In genomic region chr17:47959825-47960655, GRCh38 we compare ENCODE assay signal across 23 cellular contexts. TPM values are rescaled to one million over a fixed set of nuclear protein-coding genes. Genes with fewer than 3 reads are reported as not detected.
A peak's percentile ranks its signal among the peaks of the same experiment; 100 is the strongest.
DNase-seq lines count a peak whose midpoint lies in the region; ATAC-seq and TF ChIP-seq lines count a peak whose summit lies in the region.
"Had no signal": no experiment of that assay in that cellular context is flagged by ENCODE, and none has a peak within 500 bp of the region (broad histone marks: within the 10 kb centered on the region; RNA-seq: fewer than 3 reads in every experiment).

No MANE protein-coding gene starts in this region.

- no peak overlapping the region for H3K9ac ChIP-seq in endodermal cell (ENCODE audit: extremely low read depth, low read length, poor library complexity, severe bottlenecking)

- ATAC-seq in activated T-cell treated with anti-CD3 and anti-CD28 coated beads, Interleukin-2, amount 50 U/mL, for 72 hours (replicated peaks in 1 of 2) = no peak
- no peak for ATAC-seq in sciatic nerve
- ATAC-seq in GM18498 (IDR thresholded peaks at IDR 0.05; ENCODE audit: unreplicated experiment) = no peak
- ATAC-seq: effector memory CD8-positive, alpha-beta T cell; SK-N-SH treated with all-trans-retinoic acid at 6 μM for 48 hours had no signal

- H3K27ac Mint-ChIP-seq in endodermal cell = no peak overlapping the region
- H3K27ac Mint-ChIP-seq in activated T-cell treated with anti-CD3 and anti-CD28 coated beads, Interleukin-2, amount 50 U/mL, for 72 hours = no peak overlapping the region
- H3K27ac Mint-ChIP-seq: activated naive CD8-positive, alpha-beta T cell; activated T-cell treated with anti-CD3 and anti-CD28 coated beads, Interleukin-2, amount 50 U/mL, for 24 hours; CD4-positive, alpha-beta T cell; effector memory CD8-positive, alpha-beta T cell had no signal

- no peak overlapping the region for H3K4me3 Mint-ChIP-seq in endodermal cell
- H3K4me3 Mint-ChIP-seq in activated T-cell treated with anti-CD3 and anti-CD28 coated beads, Interleukin-2, amount 50 U/mL, for 72 hours = no peak overlapping the region
- H3K4me3 Mint-ChIP-seq: activated naive CD8-positive, alpha-beta T cell; activated T-cell treated with anti-CD3 and anti-CD28 coated beads, Interleukin-2, amount 50 U/mL, for 24 hours; CD4-positive, alpha-beta T cell; effector memory CD8-positive, alpha-beta T cell had no signal

- no peak for TF ChIP-seq CTCF in endodermal cell (conservative IDR thresholded peaks at IDR 0.05)

- H3K4me3 ChIP-seq in endodermal cell (ENCODE audit: low read length) = no peak overlapping the region
- no peak overlapping the region for H3K4me3 ChIP-seq in SJCRH30
- H3K4me3 ChIP-seq: ovary, skin epidermis, uterus had no signal

- no peaks in the 10 kb centered on the region for H3K36me3 Mint-ChIP-seq in endodermal cell (ENCODE audit: low read depth)
- no peaks in the 10 kb centered on the region for H3K36me3 Mint-ChIP-seq in activated T-cell treated with anti-CD3 and anti-CD28 coated beads, Interleukin-2, amount 50 U/mL, for 72 hours (ENCODE audit: insufficient read depth in 2 of 2)
- H3K36me3 Mint-ChIP-seq: activated naive CD8-positive, alpha-beta T cell had no signal

- intact Hi-C loops in sciatic nerve (cut with DNase I) = loop anchor here (10.0 kb wide), 1 partner anchor 115 kb away; the partner anchor contains the start of gene SCRN2

- H3K27ac ChIP-seq in endodermal cell (ENCODE audit: low read depth, low read length) (no peak overlapping the region), SJCRH30 (no peak overlapping the region)
- H3K27ac ChIP-seq: ovary, skin epidermis, uterus had no signal

- 84 to 88% methylated on average over 5 to 8 of the region's 8 CpGs for WGBS in endodermal cell (ENCODE audit: insufficient coverage in 1 of 2, insufficient read length in 1 of 2), 2 experiments

- peaks cover 31% of the 10 kb centered on the region for H3K27me3 Mint-ChIP-seq in endodermal cell (ENCODE audit: insufficient read depth)
- H3K27me3 Mint-ChIP-seq in activated T-cell treated with anti-CD3 and anti-CD28 coated beads, Interleukin-2, amount 50 U/mL, for 72 hours (ENCODE audit: low read depth) = no peaks in the 10 kb centered on the region
- H3K27me3 Mint-ChIP-seq: activated naive CD8-positive, alpha-beta T cell; activated T-cell treated with anti-CD3 and anti-CD28 coated beads, Interleukin-2, amount 50 U/mL, for 24 hours; CD4-positive, alpha-beta T cell; effector memory CD8-positive, alpha-beta T cell had no signal

- no peaks in the 10 kb centered on the region for H3K36me3 ChIP-seq in endodermal cell (ENCODE audit: control insufficient read depth, insufficient read depth, low read length)
- no peaks in the 10 kb centered on the region for H3K36me3 ChIP-seq in SJCRH30
- H3K36me3 ChIP-seq: ovary, uterus had no signal

- H3K9me3 ChIP-seq in endodermal cell (ENCODE audit: control insufficient read depth, low read length) = no peaks in the 10 kb centered on the region
- H3K9me3 ChIP-seq in SJCRH30 (replicated peaks) = no peaks in the 10 kb centered on the region
- H3K9me3 ChIP-seq: ovary, uterus had no signal

- peaks cover 3% of the 10 kb centered on the region for H3K9me3 Mint-ChIP-seq in endodermal cell
- no peaks in the 10 kb centered on the region for H3K9me3 Mint-ChIP-seq in activated T-cell treated with anti-CD3 and anti-CD28 coated beads, Interleukin-2, amount 50 U/mL, for 72 hours
- H3K9me3 Mint-ChIP-seq: activated T-cell treated with anti-CD3 and anti-CD28 coated beads, Interleukin-2, amount 50 U/mL, for 24 hours; CD4-positive, alpha-beta T cell; effector memory CD8-positive, alpha-beta T cell had no signal

- peaks cover 13% of the 10 kb centered on the region for H3K4me1 ChIP-seq in endodermal cell (ENCODE audit: control insufficient read depth, insufficient read depth, low read length)
- no peaks in the 10 kb centered on the region; the same call in 1 of the 2 replicates for H3K4me1 ChIP-seq in SJCRH30
- H3K4me1 ChIP-seq: uterus had no signal

- DNase-seq in COR-L47 (lab: John Stamatoyannopoulos, UW) (peak; percentile 92), NCI-H1417 (lab: John Stamatoyannopoulos, UW) (peak; percentile 88 to 98 (median 94)), NCI-H510A treated with DMSO at 0.1 percent for 48 hours (lab: John Stamatoyannopoulos, UW) (peak; percentile 91), endodermal cell (peak; percentile 45), SJCRH30 (no peak), sciatic nerve (ENCODE audit: low spot score) (no peak)
- no peak for DNase-seq in activated T-cell treated with anti-CD3 and anti-CD28 coated beads, Interleukin-2, amount 50 U/mL, for 72 hours
- DNase-seq: activated CD4-positive, alpha-beta T cell treated with anti-CD3 and anti-CD28 coated beads, Interleukin-2, amount 50 U/mL, for 4 hours; activated T-cell treated with anti-CD3 and anti-CD28 coated beads, Interleukin-2, amount 50 U/mL, for 24 hours; CD4-positive, alpha-beta T cell; effector memory CD8-positive, alpha-beta T cell; GF-D8; HCEC 1CT; NCI-H1048; ovary; stimulated activated naive CD4-positive, alpha-beta T cell treated with Interleukin-2 at 50 U/mL for 16 hours; uterus had no signal

- H3K4me1 Mint-ChIP-seq in endodermal cell = peaks cover 15% of the 10 kb centered on the region
- no peaks in the 10 kb centered on the region for H3K4me1 Mint-ChIP-seq in activated T-cell treated with anti-CD3 and anti-CD28 coated beads, Interleukin-2, amount 50 U/mL, for 72 hours (ENCODE audit: low read depth)

- H3K27me3 ChIP-seq in endodermal cell (ENCODE audit: control insufficient read depth, insufficient read depth, low read length, poor library complexity, severe bottlenecking) = no peaks in the 10 kb centered on the region
- peaks cover 18% of the 10 kb centered on the region for H3K27me3 ChIP-seq in SJCRH30
- H3K27me3 ChIP-seq: ovary, uterus had no signal

RNA-seq across cellular contexts. Expression of gene PRR15L, which starts 2.4 kb away (rescaled TPM):
- total RNA-seq in endodermal cell (under 1 TPM; 0.57 to 0.60 TPM), sciatic nerve (not detected)
- not detected for polyA plus RNA-seq in endodermal cell (2013, experiment 1 of 2)
- polyA plus RNA-seq in endodermal cell (2013, experiment 2 of 2) = not detected
- total RNA-seq in activated T-cell treated with anti-CD3 and anti-CD28 coated beads, Interleukin-2, amount 50 U/mL, for 72 hours = not detected
- not detected in 2 replicates for total RNA-seq in SJCRH30 (2014; rRNA removed; shearing (Covaris generic))
- total RNA-seq: CD4-positive, alpha-beta T cell; mononuclear cell; OCI-LY7 had no signal

RNA-seq across cellular contexts. Expression of gene CDK5RAP3, which starts 10.9 kb away (rescaled TPM):
- total RNA-seq in endodermal cell (100 to 1,000 TPM; 171 to 198 TPM), sciatic nerve (187 TPM)
- 245 TPM for polyA plus RNA-seq in endodermal cell (2013, experiment 1 of 2)
- polyA plus RNA-seq in endodermal cell (2013, experiment 2 of 2) = 217 TPM
- 100 to 1,000 TPM; 232 to 255 TPM for total RNA-seq in activated T-cell treated with anti-CD3 and anti-CD28 coated beads, Interleukin-2, amount 50 U/mL, for 72 hours
- total RNA-seq in SJCRH30 (2014; rRNA removed; shearing (Covaris generic)) = 47.0 and 64.2 TPM in 2 replicates

RNA-seq across cellular contexts. Expression of gene PNPO, which starts 18.7 kb away (rescaled TPM):
- total RNA-seq in endodermal cell = 10 to 100 TPM in 1 of 2 donors, 1 to 10 TPM in 1; 8.5 to 10.4 TPM
- 7.9 TPM for polyA plus RNA-seq in endodermal cell (2013, experiment 1 of 2)
- 7.4 TPM for polyA plus RNA-seq in endodermal cell (2013, experiment 2 of 2)
- total RNA-seq in activated T-cell treated with anti-CD3 and anti-CD28 coated beads, Interleukin-2, amount 50 U/mL, for 72 hours = 10 to 100 TPM; 18.4 to 30.1 TPM
- total RNA-seq in SJCRH30 (2014; rRNA removed; shearing (Covaris generic)) = 9.7 and 10.4 TPM in 2 replicates
- total RNA-seq in sciatic nerve = 20.0 TPM

Comparison
In these comparisons a context has a peak if more than half of its experiments do, and no peak if none do; other contexts are left out.
1. DNase-seq: peak in COR-L47 (single experiment), NCI-H1417 (3 of 3), NCI-H510A treated with DMSO at 0.1 percent for 48 hours (single experiment) and endodermal cell (single experiment); none in activated T-cell treated with anti-CD3 and anti-CD28 coated beads, Interleukin-2, amount 50 U/mL, for 72 hours (0 of 2), SJCRH30 (0 of 2) and sciatic nerve (single experiment).